ENCODE assay signal across 18 cellular contexts in genomic region chr16:11963706-11964105, GRCh38. TPM values are rescaled to one million over a fixed set of nuclear protein-coding genes. Genes with fewer than 3 reads are reported as not detected.
DNase-seq lines count a peak whose midpoint lies in the region; ATAC-seq and TF ChIP-seq lines count a peak whose summit lies in the region.
"Had no signal": no experiment of that assay in that cellular context is flagged by ENCODE, and none has a peak within 500 bp of the region (broad histone marks: within the 10 kb centered on the region; RNA-seq: fewer than 3 reads in every experiment).

No MANE protein-coding gene starts in this region.

- H3K79me2 ChIP-seq in SU-DHL-6 (ENCODE audit: insufficient read depth, low read length) = peaks cover 29% of the 10 kb centered on the region

- H3K27ac Mint-ChIP-seq in IgD-negative memory B cell (peak overlapping the region; percentile 78 to 93 (median 93)), naive B cell (peak overlapping the region; percentile 79 to 98 (median 90))

- no peak overlapping the region for H3K9ac ChIP-seq in BLaER1
- peak overlapping the region; percentile 83 for H3K9ac ChIP-seq in SU-DHL-6 (ENCODE audit: low read length)

- peaks cover 87% of the 10 kb centered on the region for H3F3A ChIP-seq in SU-DHL-6 (ENCODE audit: insufficient read depth)

- DNase-seq in naive B cell (no peak), tibial nerve (ENCODE audit: low spot score in 2 of 2) (no peak), sciatic nerve (ENCODE audit: low spot score) (no peak)
- no peak for DNase-seq in activated CD4-positive, CD25-positive, alpha-beta regulatory T cell treated with anti-CD3 and anti-CD28 coated beads, Interleukin-2, amount 50 U/mL, for 72 hours
- DNase-seq: DMS153, NCI-H1048, NCI-H146, NCI-H446 treated with DMSO at 0.1 percent for 48 hours, NCI-H774, T-helper 9 cell had no signal

- H4K20me1 ChIP-seq in BLaER1 (no peaks in the 10 kb centered on the region), SU-DHL-6 (ENCODE audit: low read depth, low read length) (no peaks in the 10 kb centered on the region)

- H3K4me1 Mint-ChIP-seq in IgD-negative memory B cell = peaks cover 30 to 53% (median 34%) of the 10 kb centered on the region in 3 donors
- H3K4me1 Mint-ChIP-seq in naive B cell = peaks cover 48 to 90% (median 68%) of the 10 kb centered on the region in 3 donors

- no peaks in the 10 kb centered on the region for H3K9me2 ChIP-seq in SU-DHL-6 (replicated peaks; ENCODE audit: insufficient read depth, low read length)

- H3K4me3 Mint-ChIP-seq in IgD-negative memory B cell (peak overlapping the region in 3 of 4 donors; percentile 63 to 86 (median 75)), naive B cell (peak overlapping the region; percentile 35 to 84 (median 74))

- no peak for TF ChIP-seq CTCF in SU-DHL-6 (IDR thresholded peaks at IDR 0.05; ENCODE audit: insufficient read depth, low read length, poor library complexity, severe bottlenecking)
- TF ChIP-seq CTCF in tibial nerve (IDR thresholded peaks at IDR 0.05) = no peak

- TF ChIP-seq POLR2A in tibial nerve (IDR thresholded peaks at IDR 0.05) = no peak

- H3K36me3 ChIP-seq in BLaER1 (no peaks in the 10 kb centered on the region), SU-DHL-6 (ENCODE audit: low read length) (peaks cover 9% of the 10 kb centered on the region; the same call in 1 of the 2 replicates), tibial nerve (no peaks in the 10 kb centered on the region)
- H3K36me3 ChIP-seq: HAP-1, SJSA1 had no signal

- no peaks in the 10 kb centered on the region for H3K27me3 Mint-ChIP-seq in IgD-negative memory B cell
- H3K27me3 Mint-ChIP-seq in naive B cell = no peaks in the 10 kb centered on the region

- H3K36me3 Mint-ChIP-seq in IgD-negative memory B cell = peaks cover 11% of the 10 kb centered on the region
- H3K36me3 Mint-ChIP-seq in naive B cell = peaks cover 0 to 6% of the 10 kb centered on the region in 2 donors

- H3K4me1 ChIP-seq in BLaER1 (peaks cover 56% of the 10 kb centered on the region), tibial nerve (peaks cover 0 to 5% (median 0%) of the 10 kb centered on the region in 4 donors)
- H3K4me1 ChIP-seq: HAP-1, SJSA1 had no signal

- H3K27me3 ChIP-seq in BLaER1 (no peaks in the 10 kb centered on the region), SU-DHL-6 (ENCODE audit: low read length) (no peaks in the 10 kb centered on the region), tibial nerve (no peaks in the 10 kb centered on the region)
- H3K27me3 ChIP-seq: SJSA1 had no signal

- TF ChIP-seq EP300 in tibial nerve (IDR thresholded peaks at IDR 0.05) = no peak

- WGBS in tibial nerve, 2 donors = 87 to 91% methylated on average over 6 of the region's 6 CpGs

- ATAC-seq in naive B cell (ENCODE audit: low read depth in 2 of 2) (no peak), GM19328 (IDR thresholded peaks at IDR 0.05; ENCODE audit: unreplicated experiment) (no peak), sciatic nerve (no peak)

- H3K4me2 ChIP-seq in BLaER1 (peak overlapping the region; percentile 84; the same call in 1 of the 2 replicates), SU-DHL-6 (ENCODE audit: low read depth, low read length, poor library complexity, severe bottlenecking) (peak overlapping the region; percentile 100)

- intact Hi-C loops in sciatic nerve (cut with DNase I) = no loop called here

- no peak overlapping the region for H3K27ac ChIP-seq in BLaER1
- H3K27ac ChIP-seq in SU-DHL-6 (ENCODE audit: low read depth, low read length) = peak overlapping the region; percentile 99
- no peak overlapping the region for H3K27ac ChIP-seq in tibial nerve
- H3K27ac ChIP-seq: C4-2B, SJSA1 had no signal

- H3K4me3 ChIP-seq in BLaER1 (no peak overlapping the region), SU-DHL-6 (ENCODE audit: insufficient read depth, low read length, poor library complexity, severe bottlenecking) (peak overlapping the region; percentile 45), tibial nerve (no peak overlapping the region)
- H3K4me3 ChIP-seq: HAP-1, SJSA1 had no signal

- no peaks in the 10 kb centered on the region for H3K9me3 ChIP-seq in BLaER1
- no peaks in the 10 kb centered on the region for H3K9me3 ChIP-seq in SU-DHL-6 (ENCODE audit: insufficient read depth, low read length)
- H3K9me3 ChIP-seq in tibial nerve = no peaks in the 10 kb centered on the region
- H3K9me3 ChIP-seq: HAP-1, SJSA1 had no signal

- no peak overlapping the region for H2AFZ ChIP-seq in SU-DHL-6 (ENCODE audit: low read depth, low read length, severe bottlenecking)

- H3K9me3 Mint-ChIP-seq in IgD-negative memory B cell (no peaks in the 10 kb centered on the region), naive B cell (no peaks in the 10 kb centered on the region)

RNA-seq across cellular contexts. Expression of gene TNFRSF17, which starts 1.3 kb away (rescaled TPM):
- 83.0 TPM for polyA plus RNA-seq in IgD-negative memory B cell
- 10 to 100 TPM; 24.0 to 75.8 (median 39.7) TPM for polyA plus RNA-seq in naive B cell (ENCODE audit: low read depth in 6 of 6)
- not detected for total RNA-seq in tibial nerve
- not detected for total RNA-seq in sciatic nerve
- total RNA-seq: A172, SJSA1 had no signal

RNA-seq across cellular contexts. Expression of gene SNX29, which starts 12.8 kb away (rescaled TPM):
- polyA plus RNA-seq in IgD-negative memory B cell = 68.3 TPM
- polyA plus RNA-seq in naive B cell (ENCODE audit: low read depth in 6 of 6) = 100 to 1,000 TPM in 5 of 6 donors, 10 to 100 TPM in 1; 96.0 to 209 (median 155) TPM
- 10 to 100 TPM; 23.9 to 45.7 (median 36.1) TPM for total RNA-seq in tibial nerve
- total RNA-seq in sciatic nerve = 54.4 TPM

RNA-seq across cellular contexts. Expression of gene NPIPB2, which starts 21.9 kb away (rescaled TPM):
- polyA plus RNA-seq in IgD-negative memory B cell (0.74 TPM), naive B cell (ENCODE audit: low read depth in 6 of 6) (1 to 10 TPM in 4 of 6 donors, not detected in 2; 1.4 to 8.7 (median 6.1) TPM)
- total RNA-seq in tibial nerve (10 to 100 TPM in 1 of 4 donors, 1 to 10 TPM in 3; 6.8 to 12.6 (median 8.3) TPM), sciatic nerve (11.9 TPM)

RNA-seq across cellular contexts. Expression of gene GSPT1, which starts 48.0 kb away (rescaled TPM):
- polyA plus RNA-seq in IgD-negative memory B cell (77.7 TPM), naive B cell (ENCODE audit: low read depth in 6 of 6) (10 to 100 TPM; 35.4 to 65.5 (median 54.3) TPM)
- total RNA-seq in tibial nerve (10 to 100 TPM; 43.2 to 49.8 (median 46.2) TPM), sciatic nerve (82.7 TPM)
